ENCODE assay signal across 19 cellular contexts in the genomic region with DNA sequence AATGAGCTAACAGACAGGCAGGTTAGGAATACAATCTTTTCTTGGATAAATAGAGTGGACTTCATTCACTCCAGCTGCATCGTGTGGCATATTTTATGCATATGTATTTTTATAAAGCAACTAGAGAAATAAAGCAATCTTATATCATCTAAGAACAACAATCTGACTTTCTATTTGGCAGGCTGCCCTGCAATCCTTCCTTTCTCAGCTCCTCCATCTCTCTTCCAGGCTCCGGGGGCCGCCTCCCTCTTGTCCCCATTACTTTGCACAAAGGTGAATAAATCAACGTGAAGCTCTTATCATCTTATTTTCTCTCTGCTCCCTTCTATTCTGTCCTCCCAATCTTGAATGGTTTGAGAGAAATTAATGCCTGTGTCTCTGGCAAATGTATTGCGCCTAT.
A peak's percentile ranks its signal among the peaks of the same experiment; 100 is the strongest.
DNase-seq lines count a peak whose midpoint lies in the region; ATAC-seq, FAIRE-seq and TF ChIP-seq lines count a peak whose summit lies in the region.
"Had no signal": no experiment of that assay in that cellular context is flagged by ENCODE, and none has a peak within 500 bp of the region (broad histone marks: within the 10 kb centered on the region; RNA-seq: fewer than 3 reads in every experiment).

No MANE protein-coding gene starts in this region.

- peaks cover 3% of the 10 kb centered on the region for H3K36me3 Mint-ChIP-seq in chondrocyte (ENCODE audit: low read depth)
- peaks cover 3% of the 10 kb centered on the region for H3K36me3 Mint-ChIP-seq in osteocyte (ENCODE audit: unreplicated experiment)
- H3K36me3 Mint-ChIP-seq: CD4-positive, alpha-beta memory T cell had no signal

- H3K9me3 Mint-ChIP-seq in chondrocyte (ENCODE audit: low read depth) (peaks cover 9% of the 10 kb centered on the region), osteocyte (ENCODE audit: unreplicated experiment) (no peaks in the 10 kb centered on the region)

- no peak for TF ChIP-seq CTCF in chondrocyte (IDR thresholded peaks at IDR 0.05)
- no peak for TF ChIP-seq CTCF in osteocyte (IDR thresholded peaks at IDR 0.05)

- H3K27ac Mint-ChIP-seq in chondrocyte (ENCODE audit: unreplicated experiment), result peak overlapping the region; percentile 81
- no peak overlapping the region for H3K27ac Mint-ChIP-seq in osteocyte (ENCODE audit: unreplicated experiment)
- H3K27ac Mint-ChIP-seq: CD4-positive, alpha-beta memory T cell had no signal

- H3K4me1 Mint-ChIP-seq in chondrocyte (ENCODE audit: low read depth), result peaks cover 51% of the 10 kb centered on the region
- H3K4me1 Mint-ChIP-seq in osteocyte (ENCODE audit: unreplicated experiment), result peaks cover 37% of the 10 kb centered on the region
- H3K4me1 Mint-ChIP-seq: CD4-positive, alpha-beta memory T cell had no signal

- H3K27me3 Mint-ChIP-seq in chondrocyte (ENCODE audit: low read depth) (no peaks in the 10 kb centered on the region), osteocyte (ENCODE audit: unreplicated experiment) (no peaks in the 10 kb centered on the region)

- no peak for FAIRE-seq in HTR-8/SVneo (lab: Jason Lieb, UNC)
- FAIRE-seq: G401.6, GM12892, GM19239, H1 had no signal

- peak; percentile 28 for ATAC-seq in SK-N-SH treated with all-trans-retinoic acid at 6 μM for 48 hours
- no peak for ATAC-seq in HG02623 (IDR thresholded peaks at IDR 0.05; ENCODE audit: unreplicated experiment)
- no peak for ATAC-seq in HG03457 (IDR thresholded peaks at IDR 0.05; ENCODE audit: unreplicated experiment)

- DNase-seq in chondrocyte (ENCODE audit: low spot score) (no peak), left kidney (ENCODE audit: low read depth, low spot score) (peak; percentile 15), osteocyte (ENCODE audit: extremely low spot score, unreplicated experiment) (no peak), HTR-8/SVneo (ENCODE audit: insufficient read length, low spot score) (no peak)
- DNase-seq: C1 segment of cervical spinal cord; Caco-2; CD4-positive, alpha-beta memory T cell; DMS153; DND-41; GM23248; H7; HCEC 1CT had no signal

- H3K4me3 Mint-ChIP-seq in chondrocyte (ENCODE audit: unreplicated experiment), result no peak overlapping the region
- H3K4me3 Mint-ChIP-seq in osteocyte (ENCODE audit: unreplicated experiment), result no peak overlapping the region
- H3K4me3 Mint-ChIP-seq: CD4-positive, alpha-beta memory T cell had no signal

TF ChIP-seq in SK-N-SH treated with all-trans-retinoic acid at 6 μM for 48 hours, 23 proteins besides CTCF, POLR2A, EP300 and RAD21:
- TF ChIP-seq ARNTL (CRISPR knock-in tag; IDR thresholded peaks at IDR 0.05; ENCODE audit: borderline replicate concordance, low read depth), result no peak
- TF ChIP-seq ISL1 (CRISPR knock-in tag; IDR thresholded peaks at IDR 0.05), result peak; percentile 78
- no peak for TF ChIP-seq BACH2 (CRISPR knock-in tag; IDR thresholded peaks at IDR 0.05; ENCODE audit: borderline replicate concordance)
- no peak for TF ChIP-seq SNAI2 (CRISPR knock-in tag; IDR thresholded peaks at IDR 0.05)
- no peak for TF ChIP-seq ZNF70 (CRISPR knock-in tag; IDR thresholded peaks at IDR 0.05)
- 0 out of 2 replicates have a peak, but pooled peaks have one; percentile 7 for TF ChIP-seq ZFP30 (CRISPR knock-in tag; IDR thresholded peaks at IDR 0.05)
- 0 out of 2 replicates have a peak, but pooled peaks have one; percentile 41 for TF ChIP-seq CSDC2 (CRISPR knock-in tag; IDR thresholded peaks at IDR 0.05)
- TF ChIP-seq, protein P1, sequence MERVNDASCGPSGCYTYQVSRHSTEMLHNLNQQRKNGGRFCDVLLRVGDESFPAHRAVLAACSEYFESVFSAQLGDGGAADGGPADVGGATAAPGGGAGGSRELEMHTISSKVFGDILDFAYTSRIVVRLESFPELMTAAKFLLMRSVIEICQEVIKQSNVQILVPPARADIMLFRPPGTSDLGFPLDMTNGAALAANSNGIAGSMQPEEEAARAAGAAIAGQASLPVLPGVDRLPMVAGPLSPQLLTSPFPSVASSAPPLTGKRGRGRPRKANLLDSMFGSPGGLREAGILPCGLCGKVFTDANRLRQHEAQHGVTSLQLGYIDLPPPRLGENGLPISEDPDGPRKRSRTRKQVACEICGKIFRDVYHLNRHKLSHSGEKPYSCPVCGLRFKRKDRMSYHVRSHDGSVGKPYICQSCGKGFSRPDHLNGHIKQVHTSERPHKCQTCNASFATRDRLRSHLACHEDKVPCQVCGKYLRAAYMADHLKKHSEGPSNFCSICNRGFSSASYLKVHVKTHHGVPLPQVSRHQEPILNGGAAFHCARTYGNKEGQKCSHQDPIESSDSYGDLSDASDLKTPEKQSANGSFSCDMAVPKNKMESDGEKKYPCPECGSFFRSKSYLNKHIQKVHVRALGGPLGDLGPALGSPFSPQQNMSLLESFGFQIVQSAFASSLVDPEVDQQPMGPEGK (CRISPR knock-in tag; IDR thresholded peaks at IDR 0.05; ENCODE audit: borderline replicate concordance), result no peak
- 0 out of 2 replicates have a peak, but pooled peaks have one; percentile 36 for TF ChIP-seq ZNF8 (CRISPR knock-in tag; IDR thresholded peaks at IDR 0.05)
- no peak for TF ChIP-seq TCF4 (CRISPR knock-in tag; IDR thresholded peaks at IDR 0.05; ENCODE audit: borderline replicate concordance)
- no peak for TF ChIP-seq OSR1 (CRISPR knock-in tag; IDR thresholded peaks at IDR 0.05)
- TF ChIP-seq, protein P2, sequence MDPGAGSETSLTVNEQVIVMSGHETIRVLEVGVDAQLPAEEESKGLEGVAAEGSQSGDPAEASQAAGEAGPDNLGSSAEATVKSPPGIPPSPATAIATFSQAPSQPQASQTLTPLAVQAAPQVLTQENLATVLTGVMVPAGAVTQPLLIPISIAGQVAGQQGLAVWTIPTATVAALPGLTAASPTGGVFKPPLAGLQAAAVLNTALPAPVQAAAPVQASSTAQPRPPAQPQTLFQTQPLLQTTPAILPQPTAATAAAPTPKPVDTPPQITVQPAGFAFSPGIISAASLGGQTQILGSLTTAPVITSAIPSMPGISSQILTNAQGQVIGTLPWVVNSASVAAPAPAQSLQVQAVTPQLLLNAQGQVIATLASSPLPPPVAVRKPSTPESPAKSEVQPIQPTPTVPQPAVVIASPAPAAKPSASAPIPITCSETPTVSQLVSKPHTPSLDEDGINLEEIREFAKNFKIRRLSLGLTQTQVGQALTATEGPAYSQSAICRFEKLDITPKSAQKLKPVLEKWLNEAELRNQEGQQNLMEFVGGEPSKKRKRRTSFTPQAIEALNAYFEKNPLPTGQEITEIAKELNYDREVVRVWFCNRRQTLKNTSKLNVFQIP (CRISPR knock-in tag; IDR thresholded peaks at IDR 0.05; ENCODE audit: borderline replicate concordance, low read depth), result no peak
- TF ChIP-seq RARB (CRISPR knock-in tag; IDR thresholded peaks at IDR 0.05), result no peak
- no peak for TF ChIP-seq GLIS3 (CRISPR knock-in tag; IDR thresholded peaks at IDR 0.05)
